ENCODE assay signal across 8 cellular contexts in genomic region chr17:82241183-82241925, GRCh38. TPM values are rescaled to one million over a fixed set of nuclear protein-coding genes. Genes with fewer than 3 reads are reported as not detected.
DNase-seq lines count a peak whose midpoint lies in the region; ATAC-seq and TF ChIP-seq lines count a peak whose summit lies in the region.

No MANE protein-coding gene starts in this region.

- no peaks in the 10 kb centered on the region for H3K9me3 Mint-ChIP-seq in CD8-positive, alpha-beta T cell

- peaks cover 55% of the 10 kb centered on the region for H3K4me1 Mint-ChIP-seq in CD8-positive, alpha-beta T cell (ENCODE audit: low read depth)

- H3K4me2 ChIP-seq in hepatocyte (peak overlapping the region; percentile 20), smooth muscle cell (no peak overlapping the region)

- POLR2A ChIA-PET in CD8-positive, alpha-beta T cell (lab: Charles Lee): interaction anchor here (1.4 kb wide), 1 partner anchor 76 kb away, joined by 5 read pairs; the partner anchor contains the start of gene CD7

- H3K36me3 ChIP-seq in CD8-positive, alpha-beta T cell (ENCODE audit: insufficient read depth, low read length): peaks cover 36% of the 10 kb centered on the region
- H3K36me3 ChIP-seq in hepatocyte (replicated peaks; ENCODE audit: insufficient read depth, low read depth): no peaks in the 10 kb centered on the region
- no peaks in the 10 kb centered on the region for H3K36me3 ChIP-seq in smooth muscle cell (ENCODE audit: low read depth)

- H3K4me1 ChIP-seq in CD8-positive, alpha-beta T cell (ENCODE audit: insufficient read depth, low read length): peaks cover 44% of the 10 kb centered on the region
- H3K4me1 ChIP-seq in hepatocyte (ENCODE audit: insufficient read depth): peaks cover 28% of the 10 kb centered on the region
- H3K4me1 ChIP-seq in smooth muscle cell (ENCODE audit: low read depth): no peaks in the 10 kb centered on the region

- CTCF ChIA-PET in CD8-positive, alpha-beta T cell (lab: Charles Lee): interaction anchor here (0.7 to 2.3 kb wide), 5 partner anchors 25 to 84 kb away, joined by 3 to 8 read pairs (median 3); no protein-coding TSS in a partner anchor

- H4K20me1 ChIP-seq in hepatocyte (ENCODE audit: insufficient read depth, poor library complexity, severe bottlenecking) (peaks cover 52% of the 10 kb centered on the region), smooth muscle cell (ENCODE audit: low read depth) (peaks cover 100% of the 10 kb centered on the region)

- no peaks in the 10 kb centered on the region for H3K9me2 ChIP-seq in hepatocyte (replicated peaks; ENCODE audit: insufficient read depth)

- DNase-seq in CD8-positive, alpha-beta T cell: no peak
- DNase-seq in OCI-M1 (lab: John Stamatoyannopoulos, UW): peak; percentile 19
- peak in 48 of 58 donors; percentile 21 to 77 (median 54) for DNase-seq in anterior cingulate cortex (lab: John Stamatoyannopoulos, UW)
- no peak for DNase-seq in hepatocyte (ENCODE audit: low spot score)
- no peak for DNase-seq in smooth muscle cell (lab: John Stamatoyannopoulos, UW; ENCODE audit: unreplicated experiment)
- no peak for DNase-seq in NCI-H526 (lab: John Stamatoyannopoulos, UW)

- no peak for ATAC-seq in CD8-positive, alpha-beta T cell
- ATAC-seq in HG02623 (IDR thresholded peaks at IDR 0.05; ENCODE audit: unreplicated experiment) (no peak), HG02885 (IDR thresholded peaks at IDR 0.05; ENCODE audit: poor library complexity, unreplicated experiment) (no peak)

- H3K4me3 Mint-ChIP-seq in CD8-positive, alpha-beta T cell: no peak overlapping the region

- peaks cover 51% of the 10 kb centered on the region for H3K36me3 Mint-ChIP-seq in CD8-positive, alpha-beta T cell

- TF ChIP-seq CTCF in CD8-positive, alpha-beta T cell (IDR thresholded peaks at IDR 0.05): no peak
- TF ChIP-seq CTCF in hepatocyte (IDR thresholded peaks at IDR 0.05; ENCODE audit: poor library complexity) (no peak), smooth muscle cell (IDR thresholded peaks at IDR 0.05; ENCODE audit: borderline replicate concordance, insufficient read depth, poor library complexity, severe bottlenecking) (no peak)

- 78% methylated on average over 23 of the region's 27 CpGs for WGBS in hepatocyte (ENCODE audit: low lambda C conversion rate, missing lambda C conversion rate)
- 77% methylated on average over 22 of the region's 27 CpGs for WGBS in smooth muscle cell (ENCODE audit: low lambda C conversion rate)

- H3K79me2 ChIP-seq in hepatocyte: peaks cover 34% of the 10 kb centered on the region
- peaks cover 18% of the 10 kb centered on the region for H3K79me2 ChIP-seq in smooth muscle cell (ENCODE audit: low read depth)

- H3K9ac ChIP-seq in smooth muscle cell (ENCODE audit: low read depth): no peak overlapping the region

- no peaks in the 10 kb centered on the region for H3K9me3 ChIP-seq in CD8-positive, alpha-beta T cell (ENCODE audit: low read length)
- H3K9me3 ChIP-seq in hepatocyte (ENCODE audit: low read depth) (no peaks in the 10 kb centered on the region), smooth muscle cell (replicated peaks; ENCODE audit: low read depth) (no peaks in the 10 kb centered on the region)

- no peak overlapping the region for H3K27ac ChIP-seq in CD8-positive, alpha-beta T cell (ENCODE audit: low read depth, low read length)
- H3K27ac ChIP-seq in hepatocyte: peak overlapping the region; percentile 68
- peak overlapping the region; percentile 54 for H3K27ac ChIP-seq in smooth muscle cell (ENCODE audit: low read depth)

- peak overlapping the region; percentile 73 for H3K27ac Mint-ChIP-seq in CD8-positive, alpha-beta T cell

- no peaks in the 10 kb centered on the region for H3K27me3 Mint-ChIP-seq in CD8-positive, alpha-beta T cell (ENCODE audit: low read depth)

- no peak overlapping the region for H3K4me3 ChIP-seq in CD8-positive, alpha-beta T cell (ENCODE audit: low read depth, low read length)
- H3K4me3 ChIP-seq in hepatocyte (no peak overlapping the region), smooth muscle cell (no peak overlapping the region)

- intact Hi-C loops in CD8-positive, alpha-beta T cell (cut with DNase I, micrococcal nuclease): no loop called here

- H3F3A ChIP-seq in smooth muscle cell (ENCODE audit: low read depth): peaks cover 55% of the 10 kb centered on the region

- no peaks in the 10 kb centered on the region for H3K27me3 ChIP-seq in CD8-positive, alpha-beta T cell (ENCODE audit: insufficient read depth, low read length)
- H3K27me3 ChIP-seq in hepatocyte (no peaks in the 10 kb centered on the region), smooth muscle cell (ENCODE audit: low read depth) (no peaks in the 10 kb centered on the region)

- no peak overlapping the region for H2AFZ ChIP-seq in hepatocyte
- H2AFZ ChIP-seq in smooth muscle cell (ENCODE audit: low read depth): no peak overlapping the region

RNA-seq across cellular contexts. Expression of gene SLC16A3, which starts 12.5 kb away (rescaled TPM):
- 100 to 1,000 TPM in 1 of 2 experiments, 10 to 100 TPM in 1; 94.0 to 103 TPM for total RNA-seq in CD8-positive, alpha-beta T cell
- total RNA-seq in hepatocyte (240 and 290 TPM in 2 replicates), smooth muscle cell (151 and 180 TPM in 2 replicates)
- polyA plus RNA-seq in hepatocyte (114 and 125 TPM in 2 replicates), smooth muscle cell (83.3 and 96.1 TPM in 2 replicates)

RNA-seq across cellular contexts. Expression of gene CCDC57, which starts 28.7 kb away (rescaled TPM):
- 100 to 1,000 TPM; 175 to 184 TPM for total RNA-seq in CD8-positive, alpha-beta T cell
- total RNA-seq in hepatocyte: 10.0 and 15.7 TPM in 2 replicates
- 29.8 and 49.5 TPM in 2 replicates for polyA plus RNA-seq in hepatocyte
- 11.4 and 18.3 TPM in 2 replicates for total RNA-seq in smooth muscle cell
- 23.1 and 34.6 TPM in 2 replicates for polyA plus RNA-seq in smooth muscle cell

RNA-seq across cellular contexts. Expression of gene CSNK1D, which starts 32.1 kb away (rescaled TPM):
- total RNA-seq in CD8-positive, alpha-beta T cell: 100 to 1,000 TPM; 369 to 393 TPM
- total RNA-seq in hepatocyte (55.7 and 72.5 TPM in 2 replicates), smooth muscle cell (51.6 and 75.3 TPM in 2 replicates)
- polyA plus RNA-seq in hepatocyte (152 and 193 TPM in 2 replicates), smooth muscle cell (135 and 172 TPM in 2 replicates)

Comparison
In these comparisons a context has a peak if more than half of its experiments do, and no peak if none do; other contexts are left out.
1. DNase-seq: peak in OCI-M1 (single experiment) and anterior cingulate cortex (48 of 58); none in CD8-positive, alpha-beta T cell (0 of 7), hepatocyte (single experiment), smooth muscle cell (single experiment) and NCI-H526 (0 of 2).